In the genomic region with DNA sequence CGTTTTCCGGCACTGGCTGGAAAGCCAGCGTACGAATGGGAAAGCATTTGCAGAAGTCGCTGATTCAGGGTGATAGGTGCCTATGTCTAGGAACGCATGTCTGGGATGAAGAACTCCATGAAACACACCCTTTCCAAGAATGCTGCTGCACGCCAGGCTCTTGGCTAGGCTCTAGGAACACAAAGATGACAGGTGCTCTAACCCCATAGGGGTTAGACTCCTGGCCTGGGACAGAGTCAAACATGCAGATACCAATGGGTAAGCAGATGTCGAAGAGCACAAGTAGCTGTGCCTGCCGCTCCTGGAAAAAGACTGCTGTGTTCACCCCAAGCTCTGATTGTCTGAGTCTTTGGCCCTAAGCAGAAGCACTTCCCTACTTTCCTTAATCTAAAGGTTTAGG, we compare ENCODE assay signal across 8 cellular contexts.
"Had no signal": no experiment of that assay in that cellular context is flagged by ENCODE, and none has a peak within 500 bp of the region (broad histone marks: within the 10 kb centered on the region; RNA-seq: fewer than 3 reads in every experiment).

No MANE protein-coding gene starts in this region.

- DNase-seq: GM23248, GOT3, H7, H9, HCEC 1CT, HFFc6 had no signal

- H3K9ac ChIP-seq: GM23248 had no signal

- H3K27ac ChIP-seq: GM23248 had no signal

- H2AFZ ChIP-seq: GM23248, GM23338 had no signal

- H3K36me3 ChIP-seq: HAP-1 had no signal

- H3K4me2 ChIP-seq: GM23338 had no signal

- H3K4me3 ChIP-seq: GM23248, GM23338, HAP-1 had no signal

- H3K9me3 ChIP-seq: HAP-1 had no signal
